8 cellular contexts compared by ENCODE assay signal in the genomic region with DNA sequence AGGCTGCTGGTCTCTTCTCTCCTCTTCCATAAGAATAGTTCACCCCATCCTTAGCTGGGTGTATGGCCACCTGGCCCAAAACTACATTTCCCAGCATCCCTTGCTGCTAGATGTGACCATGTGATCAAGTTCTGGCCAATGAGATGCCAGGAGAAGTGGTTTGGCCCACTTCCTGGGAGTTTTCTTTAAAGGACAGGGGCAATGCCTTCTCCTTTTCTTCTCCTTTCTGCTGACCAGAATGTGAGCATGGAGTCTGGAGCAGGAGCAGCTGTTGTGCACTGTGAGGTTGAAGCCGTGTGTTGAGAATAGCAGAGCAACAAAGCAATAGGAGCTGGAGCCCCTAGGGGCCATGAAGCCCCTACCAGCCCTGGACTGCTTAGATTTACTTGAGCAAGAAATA. TPM values are rescaled to one million over a fixed set of nuclear protein-coding genes. Genes with fewer than 3 reads are reported as not detected.
DNase-seq lines count a peak whose midpoint lies in the region; ATAC-seq and TF ChIP-seq lines count a peak whose summit lies in the region.

No MANE protein-coding gene starts in this region.

- no peaks in the 10 kb centered on the region for H3K27me3 ChIP-seq in CD4-positive, alpha-beta T cell (ENCODE audit: control insufficient read depth, insufficient read depth, low read length)
- H3K27me3 ChIP-seq in suprapubic skin = no peaks in the 10 kb centered on the region

- intact Hi-C loops in CD4-positive, alpha-beta T cell (cut with DNase I, micrococcal nuclease) = loop anchor here in 1 of 2 experiments (10.0 kb wide), 1 partner anchor 89 kb away; no protein-coding TSS in a partner anchor
- intact Hi-C loops in mucosa of descending colon (cut with DNase I, micrococcal nuclease) = no loop called here

- H3K27me3 Mint-ChIP-seq in CD4-positive, alpha-beta T cell = no peaks in the 10 kb centered on the region
- peaks cover 11% of the 10 kb centered on the region for H3K27me3 Mint-ChIP-seq in activated CD4-positive, alpha-beta memory T cell treated with anti-CD3 and anti-CD28 coated beads, Interleukin-2, amount 10 ng/mL, durations not matched to agents 7 days and 5 days
- H3K27me3 Mint-ChIP-seq in endothelial cell (ENCODE audit: unreplicated experiment) (peaks cover 4% of the 10 kb centered on the region), progenitor cell of endocrine pancreas (peaks cover 5% of the 10 kb centered on the region)

- no peaks in the 10 kb centered on the region for H3K9me3 ChIP-seq in CD4-positive, alpha-beta T cell (ENCODE audit: control insufficient read depth, low read length)
- H3K9me3 ChIP-seq in mucosa of descending colon = no peaks in the 10 kb centered on the region
- H3K9me3 ChIP-seq in suprapubic skin = no peaks in the 10 kb centered on the region

- no peak for TF ChIP-seq CTCF in CD4-positive, alpha-beta T cell (IDR thresholded peaks at IDR 0.05)
- TF ChIP-seq CTCF in endothelial cell (IDR thresholded peaks at IDR 0.05; ENCODE audit: unreplicated experiment) = no peak
- no peak for TF ChIP-seq CTCF in mucosa of descending colon (IDR thresholded peaks at IDR 0.05)
- no peak for TF ChIP-seq CTCF in suprapubic skin (IDR thresholded peaks at IDR 0.05)
- no peak for TF ChIP-seq CTCF in progenitor cell of endocrine pancreas (IDR thresholded peaks at IDR 0.05; ENCODE audit: unreplicated experiment)

- 100% methylated on average over 1 of the region's 1 CpG for WGBS in suprapubic skin

- H3K4me3 ChIP-seq in mucosa of descending colon (no peak overlapping the region), suprapubic skin (no peak overlapping the region)

- H3K27ac Mint-ChIP-seq in CD4-positive, alpha-beta T cell = peak overlapping the region; percentile 70
- H3K27ac Mint-ChIP-seq in activated CD4-positive, alpha-beta memory T cell treated with anti-CD3 and anti-CD28 coated beads, Interleukin-2, amount 10 ng/mL, durations not matched to agents 7 days and 5 days = peak overlapping the region; percentile 73
- H3K27ac Mint-ChIP-seq in endothelial cell (ENCODE audit: unreplicated experiment) (peak overlapping the region; percentile 11), progenitor cell of endocrine pancreas (no peak overlapping the region)

- H3K4me1 ChIP-seq in mucosa of descending colon (ENCODE audit: low read depth) = peaks cover 3% of the 10 kb centered on the region
- no peaks in the 10 kb centered on the region for H3K4me1 ChIP-seq in suprapubic skin

- TF ChIP-seq EP300 in suprapubic skin (IDR thresholded peaks at IDR 0.05) = no peak

- no peaks in the 10 kb centered on the region for H3K36me3 Mint-ChIP-seq in CD4-positive, alpha-beta T cell (ENCODE audit: low read depth)
- no peaks in the 10 kb centered on the region for H3K36me3 Mint-ChIP-seq in activated CD4-positive, alpha-beta memory T cell treated with anti-CD3 and anti-CD28 coated beads, Interleukin-2, amount 10 ng/mL, durations not matched to agents 7 days and 5 days (ENCODE audit: low read depth)
- no peaks in the 10 kb centered on the region for H3K36me3 Mint-ChIP-seq in endothelial cell (ENCODE audit: low read depth, unreplicated experiment)
- no peaks in the 10 kb centered on the region for H3K36me3 Mint-ChIP-seq in progenitor cell of endocrine pancreas (ENCODE audit: insufficient read depth)

- DNase-seq in CD4-positive, alpha-beta T cell = peak; percentile 27 to 56 (median 42)
- peak; percentile 22 to 64 for DNase-seq in NCI-H526 (lab: John Stamatoyannopoulos, UW)
- peak; percentile 79 for DNase-seq in activated CD4-positive, alpha-beta memory T cell treated with anti-CD3 and anti-CD28 coated beads, Interleukin-2, amount 10 ng/mL, durations not matched to agents 7 days and 5 days
- DNase-seq in endothelial cell (ENCODE audit: low spot score) = peak; percentile 49
- DNase-seq in mucosa of descending colon = peak in 2 of 3 donors; percentile 54 to 86
- peak in 1 of 2 donors; percentile 72 for DNase-seq in suprapubic skin (ENCODE audit: low spot score in 2 of 2)
- no peak for DNase-seq in progenitor cell of endocrine pancreas (ENCODE audit: low spot score, unreplicated experiment)

- POLR2A ChIA-PET in CD4-positive, alpha-beta T cell (lab: Charles Lee) = interaction anchor here (1.4 to 2.2 kb wide), 4 partner anchors 12 to 444 kb away, joined by 4 to 9 read pairs (median 8); a partner anchor contains a TSS
- POLR2A ChIA-PET in activated CD4-positive, alpha-beta memory T cell treated with anti-CD3 and anti-CD28 coated beads, Interleukin-2, amount 10 ng/mL, durations not matched to agents 7 days and 5 days (lab: Charles Lee) = interaction anchor here (0.8 to 5.8 kb wide), 5 partner anchors 13 to 95 kb away, joined by 3 to 38 read pairs (median 5); no protein-coding TSS in a partner anchor

- H3K36me3 ChIP-seq in mucosa of descending colon (ENCODE audit: low read depth) (no peaks in the 10 kb centered on the region), suprapubic skin (no peaks in the 10 kb centered on the region)

- H3K4me3 Mint-ChIP-seq in CD4-positive, alpha-beta T cell = no peak overlapping the region
- no peak overlapping the region for H3K4me3 Mint-ChIP-seq in activated CD4-positive, alpha-beta memory T cell treated with anti-CD3 and anti-CD28 coated beads, Interleukin-2, amount 10 ng/mL, durations not matched to agents 7 days and 5 days
- H3K4me3 Mint-ChIP-seq in endothelial cell (ENCODE audit: unreplicated experiment) = no peak overlapping the region
- H3K4me3 Mint-ChIP-seq in progenitor cell of endocrine pancreas (ENCODE audit: low read depth) = no peak overlapping the region

- no peaks in the 10 kb centered on the region for H3K9me3 Mint-ChIP-seq in CD4-positive, alpha-beta T cell
- no peaks in the 10 kb centered on the region for H3K9me3 Mint-ChIP-seq in activated CD4-positive, alpha-beta memory T cell treated with anti-CD3 and anti-CD28 coated beads, Interleukin-2, amount 10 ng/mL, durations not matched to agents 7 days and 5 days
- H3K9me3 Mint-ChIP-seq in endothelial cell (ENCODE audit: unreplicated experiment) = no peaks in the 10 kb centered on the region
- no peaks in the 10 kb centered on the region for H3K9me3 Mint-ChIP-seq in progenitor cell of endocrine pancreas (ENCODE audit: low read depth)

- CTCF ChIA-PET in CD4-positive, alpha-beta T cell (lab: Charles Lee) = interaction anchor here (1.2 kb wide), 1 partner anchor 27 kb away, joined by 6 read pairs; no protein-coding TSS in a partner anchor
- CTCF ChIA-PET in activated CD4-positive, alpha-beta memory T cell treated with anti-CD3 and anti-CD28 coated beads, Interleukin-2, amount 10 ng/mL, durations not matched to agents 7 days and 5 days (lab: Charles Lee) = interaction anchor here (1.0 to 2.1 kb wide), 6 partner anchors 9 to 452 kb away, joined by 3 to 10 read pairs (median 5); no protein-coding TSS in a partner anchor

- no peak for TF ChIP-seq POLR2A in suprapubic skin (IDR thresholded peaks at IDR 0.05)

- no peak overlapping the region for H3K27ac ChIP-seq in CD4-positive, alpha-beta T cell (ENCODE audit: low read depth, low read length)
- H3K27ac ChIP-seq in suprapubic skin = peak overlapping the region; percentile 20

- peak; percentile 61 for ATAC-seq in CD4-positive, alpha-beta T cell (ENCODE audit: poor library complexity)
- ATAC-seq in GM21529 (IDR thresholded peaks at IDR 0.05; ENCODE audit: unreplicated experiment) = peak; percentile 65
- peak; percentile 82 for ATAC-seq in mucosa of descending colon

- peaks cover 66% of the 10 kb centered on the region for H3K4me1 Mint-ChIP-seq in CD4-positive, alpha-beta T cell (ENCODE audit: low read depth)
- H3K4me1 Mint-ChIP-seq in activated CD4-positive, alpha-beta memory T cell treated with anti-CD3 and anti-CD28 coated beads, Interleukin-2, amount 10 ng/mL, durations not matched to agents 7 days and 5 days = peaks cover 76% of the 10 kb centered on the region
- no peaks in the 10 kb centered on the region for H3K4me1 Mint-ChIP-seq in endothelial cell (ENCODE audit: unreplicated experiment)
- peaks cover 25% of the 10 kb centered on the region for H3K4me1 Mint-ChIP-seq in progenitor cell of endocrine pancreas (ENCODE audit: low read depth)

RNA-seq across cellular contexts. Expression of a gene that starts 36.8 kb away (rescaled TPM):
- total RNA-seq in CD4-positive, alpha-beta T cell = not detected
- total RNA-seq in activated CD4-positive, alpha-beta memory T cell treated with anti-CD3 and anti-CD28 coated beads, Interleukin-2, amount 10 ng/mL, durations not matched to agents 7 days and 5 days = not detected
- total RNA-seq in endothelial cell (ENCODE audit: unreplicated experiment) (not detected), mucosa of descending colon (not detected), suprapubic skin (under 1 TPM in 1 of 4 donors, not detected in 3; 0.64 TPM), progenitor cell of endocrine pancreas (0.27 and 0.43 TPM in 2 replicates)

RNA-seq across cellular contexts. Expression of a gene that starts 41.8 kb away (rescaled TPM):
- total RNA-seq in CD4-positive, alpha-beta T cell = 10 to 100 TPM; 50.7 to 52.5 TPM
- 10 to 100 TPM; 34.2 to 38.7 TPM for total RNA-seq in activated CD4-positive, alpha-beta memory T cell treated with anti-CD3 and anti-CD28 coated beads, Interleukin-2, amount 10 ng/mL, durations not matched to agents 7 days and 5 days
- total RNA-seq in endothelial cell (ENCODE audit: unreplicated experiment) = 16.7 TPM
- 10 to 100 TPM; 22.0 to 32.0 (median 26.2) TPM for total RNA-seq in mucosa of descending colon
- total RNA-seq in suprapubic skin = 10 to 100 TPM; 19.4 to 25.0 (median 20.8) TPM
- total RNA-seq in progenitor cell of endocrine pancreas = 25.9 and 26.8 TPM in 2 replicates

RNA-seq across cellular contexts. Expression of a gene that starts 57.8 kb away (rescaled TPM):
- total RNA-seq in CD4-positive, alpha-beta T cell = 10 to 100 TPM; 28.5 to 29.3 TPM
- total RNA-seq in activated CD4-positive, alpha-beta memory T cell treated with anti-CD3 and anti-CD28 coated beads, Interleukin-2, amount 10 ng/mL, durations not matched to agents 7 days and 5 days = 10 to 100 TPM; 22.5 to 23.4 TPM
- total RNA-seq in endothelial cell (ENCODE audit: unreplicated experiment) (26.2 TPM), mucosa of descending colon (10 to 100 TPM; 16.1 to 21.3 (median 17.5) TPM), suprapubic skin (10 to 100 TPM; 25.6 to 41.5 (median 37.6) TPM), progenitor cell of endocrine pancreas (19.7 and 20.5 TPM in 2 replicates)
